In the genomic region with DNA sequence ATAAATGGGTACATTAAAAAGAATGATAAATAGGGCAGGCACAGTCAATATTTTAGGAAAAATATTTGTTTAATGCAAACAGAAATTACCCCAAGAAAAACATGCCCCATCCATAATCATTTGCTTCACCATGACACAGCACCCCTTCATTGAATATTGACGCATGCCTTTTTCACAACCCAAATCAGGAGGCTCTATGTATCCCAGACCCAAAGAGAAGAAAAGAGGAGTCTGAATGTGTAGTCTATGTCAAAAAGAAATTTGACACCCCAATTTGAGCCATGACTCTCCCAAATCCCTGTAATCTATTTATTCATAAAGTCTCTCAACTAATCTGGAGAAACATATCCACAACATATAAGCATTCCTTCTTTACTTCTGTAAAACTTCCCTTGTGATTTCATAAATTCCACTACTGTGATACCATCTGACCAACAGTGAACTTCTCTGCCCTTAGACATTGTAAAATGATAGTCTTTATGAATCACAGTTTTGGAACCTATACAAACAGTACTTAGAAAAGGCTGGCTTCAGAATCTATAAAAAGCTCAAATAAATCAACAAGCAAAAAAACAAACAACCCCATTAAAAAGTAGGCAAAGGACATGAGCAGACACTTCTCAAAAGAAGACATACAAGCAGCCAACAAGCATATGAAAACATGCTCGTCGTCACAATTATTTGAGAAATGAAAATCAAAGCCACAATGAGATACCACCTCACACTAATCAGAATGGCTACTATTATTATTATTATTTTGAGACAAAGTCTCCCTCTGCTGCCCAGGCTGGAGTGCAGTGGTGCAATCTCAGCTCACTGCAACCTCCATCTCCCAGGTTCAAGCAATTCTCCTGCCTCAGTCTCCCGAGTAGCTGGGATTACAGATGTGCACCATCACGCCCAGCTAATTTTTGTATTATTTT, we compare ENCODE assay signal across 14 cellular contexts. TPM values are rescaled to one million over a fixed set of nuclear protein-coding genes. Genes with fewer than 3 reads are reported as not detected.
DNase-seq lines count a peak whose midpoint lies in the region; FAIRE-seq and TF ChIP-seq lines count a peak whose summit lies in the region.
"Had no signal": no experiment of that assay in that cellular context is flagged by ENCODE, and none has a peak within 500 bp of the region (broad histone marks: within the 10 kb centered on the region; RNA-seq: fewer than 3 reads in every experiment).

No MANE protein-coding gene starts in this region.

- H3K4me1 Mint-ChIP-seq in Calu3 (ENCODE audit: low read depth, unreplicated experiment) (peaks cover 15% of the 10 kb centered on the region), mesothelial cell of epicardium (peaks cover 15% of the 10 kb centered on the region)
- H3K4me1 Mint-ChIP-seq: central memory CD8-positive, alpha-beta T cell had no signal

- H3K9me3 ChIP-seq in mammary epithelial cell (replicated peaks; ENCODE audit: insufficient read depth, low read length), result peaks cover 2% of the 10 kb centered on the region
- H3K9me3 ChIP-seq in small intestine (ENCODE audit: control insufficient read depth, low read depth), result no peaks in the 10 kb centered on the region
- H3K9me3 ChIP-seq: Peyer's patch had no signal

- no peak overlapping the region for H3K9ac ChIP-seq in mammary epithelial cell (ENCODE audit: insufficient read depth, low read length)

- H3K27me3 ChIP-seq in mammary epithelial cell (ENCODE audit: insufficient read depth, low read length), result no peaks in the 10 kb centered on the region
- H3K27me3 ChIP-seq in small intestine (ENCODE audit: control insufficient read depth in 2 of 2, insufficient read depth in 2 of 2, low read length in 2 of 2), result no peaks in the 10 kb centered on the region
- H3K27me3 ChIP-seq: Peyer's patch had no signal

- H3K27me3 Mint-ChIP-seq in Calu3 (ENCODE audit: unreplicated experiment) (no peaks in the 10 kb centered on the region), mesothelial cell of epicardium (ENCODE audit: low read depth) (no peaks in the 10 kb centered on the region)
- H3K27me3 Mint-ChIP-seq: central memory CD8-positive, alpha-beta T cell had no signal

- dilution Hi-C loops in mammary epithelial cell (cut with HindIII; ENCODE audit: low sequenced_read_pairs), result no loop called here

- CTCF ChIA-PET in Calu3 (lab: Charles Lee) (interaction anchor here (0.6 kb wide), 1 partner anchor 504 kb away, joined by 3 read pairs; no protein-coding TSS in a partner anchor), mammary epithelial cell (lab: Charles Lee; ENCODE audit: low non-redundant PET) (interaction anchor here (0.6 kb wide), 1 partner anchor 11 kb away, joined by 3 read pairs; no protein-coding TSS in a partner anchor)

- intact Hi-C loops in Calu3 (cut with micrococcal nuclease; ENCODE audit: unreplicated experiment), result no loop called here
- intact Hi-C loops in mammary epithelial cell (cut with micrococcal nuclease), result no loop called here

- H2AFZ ChIP-seq in mammary epithelial cell (ENCODE audit: low read depth, low read length), result no peak overlapping the region

- no peaks in the 10 kb centered on the region for H4K20me1 ChIP-seq in mammary epithelial cell (ENCODE audit: insufficient read depth, low read length)

- H3K4me3 ChIP-seq in mammary epithelial cell (replicated peaks in 1 of 3; ENCODE audit: insufficient read depth in 1 of 3, low read depth in 2 of 3, low read length in 3 of 3), result no peak overlapping the region
- H3K4me3 ChIP-seq in small intestine (ENCODE audit: low read depth in 1 of 2, low read length in 2 of 2), result no peak overlapping the region
- H3K4me3 ChIP-seq: Peyer's patch had no signal

- no peaks in the 10 kb centered on the region for H3K9me3 Mint-ChIP-seq in Calu3 (ENCODE audit: low read depth, unreplicated experiment)
- H3K9me3 Mint-ChIP-seq in mesothelial cell of epicardium, result no peaks in the 10 kb centered on the region
- H3K9me3 Mint-ChIP-seq: central memory CD8-positive, alpha-beta T cell had no signal

- H3K4me2 ChIP-seq in mammary epithelial cell (ENCODE audit: insufficient read depth, low read depth, low read length), result peak overlapping the region; percentile 11

- no peak for DNase-seq in Calu3
- peak; percentile 89 for DNase-seq in LHCN-M2 (ENCODE audit: low read depth)
- peak; percentile 73 for DNase-seq in mammary epithelial cell
- no peak for DNase-seq in mesothelial cell of epicardium (ENCODE audit: low spot score in 2 of 2, unreplicated experiment in 2 of 2)
- DNase-seq in islet precursor cell, result no peak
- no peak for DNase-seq in DMS53 treated with DMSO at 0.1 percent for 48 hours (lab: John Stamatoyannopoulos, UW; ENCODE audit: unreplicated experiment)
- DNase-seq in SIG-M5 treated with dmso at 0.1 percent for 504 hours (lab: John Stamatoyannopoulos, UW; ENCODE audit: unreplicated experiment), result no peak
- DNase-seq in small intestine, result no peak
- DNase-seq: activated CD4-positive, alpha-beta T cell treated with anti-CD3 and anti-CD28 coated beads for 48 hours; DMS79; NCI-H2081; nucleus accumbens; Peyer's patch had no signal

- H3K79me2 ChIP-seq in mammary epithelial cell (ENCODE audit: insufficient read depth, low read length), result no peaks in the 10 kb centered on the region

- in situ Hi-C loops in mammary epithelial cell (cut with MboI; ENCODE audit: low sequenced_read_pairs in 2 of 2), result no loop called here

- H3K36me3 Mint-ChIP-seq in Calu3 (ENCODE audit: insufficient read depth, unreplicated experiment), result peaks cover 44% of the 10 kb centered on the region
- H3K36me3 Mint-ChIP-seq in mesothelial cell of epicardium, result peaks cover 24% of the 10 kb centered on the region

- H3K27ac Mint-ChIP-seq in Calu3 (ENCODE audit: unreplicated experiment) (peak overlapping the region; percentile 10), mesothelial cell of epicardium (peak overlapping the region; percentile 41)

- FAIRE-seq in small intestine (lab: Jason Lieb, UNC), result no peak

- H3K4me1 ChIP-seq in mammary epithelial cell (ENCODE audit: insufficient read depth, low read length) (peaks cover 4% of the 10 kb centered on the region), small intestine (ENCODE audit: control insufficient read depth in 2 of 2, insufficient read depth in 1 of 2, low read depth in 1 of 2, low read length in 1 of 2) (no peaks in the 10 kb centered on the region)
- H3K4me1 ChIP-seq: Peyer's patch had no signal

- no peak overlapping the region for H3K27ac ChIP-seq in mammary epithelial cell (ENCODE audit: insufficient read depth, low read depth, low read length)
- no peak overlapping the region for H3K27ac ChIP-seq in small intestine (ENCODE audit: low read depth in 1 of 2, low read length in 1 of 2)
- H3K27ac ChIP-seq: Peyer's patch had no signal

- H3K4me3 Mint-ChIP-seq in Calu3 (ENCODE audit: low read depth, unreplicated experiment) (no peak overlapping the region), mesothelial cell of epicardium (no peak overlapping the region)
- H3K4me3 Mint-ChIP-seq: central memory CD8-positive, alpha-beta T cell had no signal

- WGBS in mammary epithelial cell (ENCODE audit: low coverage, missing lambda C conversion rate), result 98% methylated on average over 5 of the region's 5 CpGs
- 89 to 95% (median 95%) methylated on average over 5 of the region's 5 CpGs for WGBS in small intestine, 3 donors

- TF ChIP-seq CTCF in Calu3 (IDR thresholded peaks at IDR 0.05; ENCODE audit: unreplicated experiment) (no peak), mammary epithelial cell (conservative IDR thresholded peaks at IDR 0.05 in 1 of 2, IDR thresholded peaks at IDR 0.05 in 1 of 2; ENCODE audit: extremely low read depth in 1 of 2, insufficient read depth in 1 of 2, low read depth in 1 of 2, low read length in 2 of 2) (no peak), mesothelial cell of epicardium (IDR thresholded peaks at IDR 0.05; ENCODE audit: unreplicated experiment) (no peak)

- H3K36me3 ChIP-seq in mammary epithelial cell (ENCODE audit: insufficient read depth, low read length), result peaks cover 9% of the 10 kb centered on the region
- peaks cover 1 to 2% of the 10 kb centered on the region in 2 donors for H3K36me3 ChIP-seq in small intestine (ENCODE audit: control insufficient read depth in 2 of 2, insufficient read depth in 2 of 2, low read length in 2 of 2)

- no TSS peak for BruUV-seq in Calu3 (replicated peaks; lab: Mats Ljungman, UMichigan)
- BruUV-seq in mammary epithelial cell (replicated peaks; lab: Mats Ljungman, UMichigan), result no TSS peak

RNA-seq across cellular contexts. Expression of a gene that starts 53.4 kb away (rescaled TPM):
- 59.7 and 64.1 TPM in 2 replicates for total RNA-seq in Calu3 (2022)
- total RNA-seq in LHCN-M2 (2014; rRNA removed), result 18.6 and 27.8 TPM in 2 replicates
- 3.7 TPM for polyA plus RNA-seq in LHCN-M2 (2012)
- 10 to 100 TPM; 27.2 to 28.0 TPM for total RNA-seq in mammary epithelial cell
- 3.8 TPM for polyA plus RNA-seq in mammary epithelial cell
- 61.9 TPM for polyA minus RNA-seq in mammary epithelial cell
- 46.7 to 56.9 TPM (median 47.9 TPM) in 3 replicates for total RNA-seq in mesothelial cell of epicardium
- 10 to 100 TPM in 1 of 3 donors, 1 to 10 TPM in 2; 4.8 to 11.0 (median 7.3) TPM for polyA plus RNA-seq in small intestine

Comparison
In these comparisons a context has a peak if more than half of its experiments do, and no peak if none do; other contexts are left out.
1. DNase-seq: peak in LHCN-M2 (single experiment) and mammary epithelial cell (single experiment); none in Calu3 (single experiment), mesothelial cell of epicardium (0 of 2), islet precursor cell (single experiment), DMS53 treated with DMSO at 0.1 percent for 48 hours (single experiment), SIG-M5 treated with dmso at 0.1 percent for 504 hours (single experiment) and small intestine (single experiment).